Comparison of ENCODE assay signal across 8 cellular contexts in genomic region chr6:122400121-122400450, GRCh38. TPM values are rescaled to one million over a fixed set of nuclear protein-coding genes. Genes with fewer than 3 reads are reported as not detected.
DNase-seq lines count a peak whose midpoint lies in the region; ATAC-seq, FAIRE-seq and TF ChIP-seq lines count a peak whose summit lies in the region.

No MANE protein-coding gene starts in this region.

- H3K4me3 ChIP-seq in AG10803 (ENCODE audit: low read length) (peak overlapping the region; percentile 96), keratinocyte (ENCODE audit: control insufficient read depth in 2 of 3, extremely low read depth in 1 of 3, insufficient read depth in 2 of 3, low read depth in 1 of 3, low read length in 3 of 3) (peak overlapping the region; percentile 66 to 81 (median 78)), thoracic aorta (peak overlapping the region; percentile 99)

- dilution Hi-C loops in keratinocyte (cut with MboI; ENCODE audit: extremely low pct_ligation_motif_present, low sequenced_read_pairs), result no loop called here

- peak overlapping the region; percentile 100 for H2AFZ ChIP-seq in keratinocyte (ENCODE audit: control insufficient read depth, low read length)

- peak; percentile 15 for ATAC-seq in GM19043 (IDR thresholded peaks at IDR 0.05; ENCODE audit: low read depth, unreplicated experiment)
- ATAC-seq in HG03575 (IDR thresholded peaks at IDR 0.05; ENCODE audit: extremely low read depth, insufficient number of reproducible peaks, low FRiP score, unreplicated experiment), result peak; percentile 10
- no peak for ATAC-seq in activated T-cell treated with anti-CD3 and anti-CD28 coated beads, Interleukin-2, amount 50 U/mL, for 72 hours (replicated peaks in 1 of 2)
- no peak for ATAC-seq in thoracic aorta (ENCODE audit: insufficient number of reproducible peaks, low FRiP score, low read depth)

- no peaks in the 10 kb centered on the region for H3K9me3 Mint-ChIP-seq in activated T-cell treated with anti-CD3 and anti-CD28 coated beads, Interleukin-2, amount 50 U/mL, for 72 hours

- H3K27me3 Mint-ChIP-seq in activated T-cell treated with anti-CD3 and anti-CD28 coated beads, Interleukin-2, amount 50 U/mL, for 72 hours (ENCODE audit: low read depth), result no peaks in the 10 kb centered on the region

- FAIRE-seq in keratinocyte (lab: Jason Lieb, UNC), result no peak

- H3K4me1 Mint-ChIP-seq in activated T-cell treated with anti-CD3 and anti-CD28 coated beads, Interleukin-2, amount 50 U/mL, for 72 hours (ENCODE audit: low read depth), result peaks cover 37% of the 10 kb centered on the region

- peaks cover 3 to 4% of the 10 kb centered on the region in 2 donors for H3K36me3 Mint-ChIP-seq in activated T-cell treated with anti-CD3 and anti-CD28 coated beads, Interleukin-2, amount 50 U/mL, for 72 hours (ENCODE audit: insufficient read depth in 2 of 2)

- peak overlapping the region; percentile 98 for H3K9ac ChIP-seq in keratinocyte (ENCODE audit: control insufficient read depth, extremely low read depth, insufficient read depth, low read length)

- H3K9me3 ChIP-seq in keratinocyte (ENCODE audit: control insufficient read depth, low read depth, low read length), result no peaks in the 10 kb centered on the region
- H3K9me3 ChIP-seq in thoracic aorta, result no peaks in the 10 kb centered on the region

- H3K4me2 ChIP-seq in keratinocyte (ENCODE audit: control insufficient read depth, extremely low read depth, insufficient read depth, low read depth, low read length), result peak overlapping the region; percentile 83

- H3K27ac Mint-ChIP-seq in activated T-cell treated with anti-CD3 and anti-CD28 coated beads, Interleukin-2, amount 50 U/mL, for 72 hours, result peak overlapping the region; percentile 89

- H3K4me1 ChIP-seq in keratinocyte (ENCODE audit: control insufficient read depth, extremely low read depth, insufficient read depth, low read length) (peaks cover 7% of the 10 kb centered on the region), thoracic aorta (ENCODE audit: control insufficient read depth in 1 of 2, low read depth in 2 of 2) (peaks cover 3 to 20% of the 10 kb centered on the region in 2 donors)

- DNase-seq in AG10803 (ENCODE audit: low read depth), result peak; percentile 8
- no peak for DNase-seq in activated T-cell treated with anti-CD3 and anti-CD28 coated beads, Interleukin-2, amount 50 U/mL, for 72 hours
- no peak for DNase-seq in keratinocyte (ENCODE audit: low read depth, low spot score)
- DNase-seq in thoracic aorta (ENCODE audit: low spot score), result peak; percentile 4
- DNase-seq in cerebellum (ENCODE audit: low spot score), result no peak
- no peak for DNase-seq in activated effector memory CD4-positive, alpha-beta T cell treated with Interleukin-2 at 50 U/mL for 16 hours

- H3K27me3 ChIP-seq in keratinocyte (ENCODE audit: control insufficient read depth, extremely low read depth, insufficient read depth, low read length) (no peaks in the 10 kb centered on the region), thoracic aorta (replicated peaks; ENCODE audit: insufficient read depth) (no peaks in the 10 kb centered on the region)

- H3K4me3 Mint-ChIP-seq in activated T-cell treated with anti-CD3 and anti-CD28 coated beads, Interleukin-2, amount 50 U/mL, for 72 hours, result peak overlapping the region; percentile 84 to 98

- H3K27ac ChIP-seq in keratinocyte (ENCODE audit: control insufficient read depth, insufficient read depth, low read length), result peak overlapping the region; percentile 93
- peak overlapping the region; percentile 57 to 75 for H3K27ac ChIP-seq in thoracic aorta

- no peaks in the 10 kb centered on the region for H3K36me3 ChIP-seq in keratinocyte (ENCODE audit: control insufficient read depth in 2 of 2, extremely low read depth in 1 of 2, insufficient read depth in 2 of 2, low read length in 2 of 2)
- no peaks in the 10 kb centered on the region for H3K36me3 ChIP-seq in thoracic aorta

- TF ChIP-seq CTCF in AG10803 (conservative IDR thresholded peaks at IDR 0.05; ENCODE audit: low read length), result no peak
- TF ChIP-seq CTCF in keratinocyte (optimal IDR thresholded peaks at IDR 0.05 in 1 of 3, IDR thresholded peaks at IDR 0.05 in 1 of 3, conservative IDR thresholded peaks at IDR 0.05 in 1 of 3; ENCODE audit: extremely low read depth in 1 of 3, insufficient read depth in 2 of 3, low read length in 3 of 3), result no peak
- TF ChIP-seq CTCF in thoracic aorta (IDR thresholded peaks at IDR 0.05), result no peak

- no peaks in the 10 kb centered on the region for H3K9me1 ChIP-seq in keratinocyte (ENCODE audit: control insufficient read depth, extremely low read depth, insufficient read depth, low read length)

- no peaks in the 10 kb centered on the region for H4K20me1 ChIP-seq in keratinocyte (ENCODE audit: control insufficient read depth, extremely low read depth, insufficient read depth, low read length)

- H3K79me2 ChIP-seq in keratinocyte (ENCODE audit: control insufficient read depth, insufficient read depth, low read length), result peaks cover 32% of the 10 kb centered on the region

RNA-seq across cellular contexts. Expression of gene HSF2, which starts 0.6 kb away (rescaled TPM):
- 10 to 100 TPM; 15.1 to 20.0 TPM for total RNA-seq in activated T-cell treated with anti-CD3 and anti-CD28 coated beads, Interleukin-2, amount 50 U/mL, for 72 hours
- 12.3 to 22.5 TPM (median 16.4 TPM) in 3 replicates for polyA plus RNA-seq in keratinocyte
- polyA plus RNA-seq in keratinocyte (2011; ENCODE audit: low read depth), result 11.7 TPM
- polyA plus RNA-seq in keratinocyte (2011; cell fraction: cytosol; rRNA removed), result 7.5 and 16.2 TPM in 2 replicates
- polyA plus RNA-seq in keratinocyte (2011; cell fraction: nucleus; rRNA removed), result 23.5 and 23.8 TPM in 2 replicates
- polyA plus RNA-seq in keratinocyte (2012; ENCODE audit: low replicate concordance), result 6.3 and 9.5 TPM in 2 replicates
- polyA minus RNA-seq in keratinocyte, result 4.2 to 19.2 TPM (median 8.3 TPM) in 3 replicates
- 3.3 TPM for polyA minus RNA-seq in keratinocyte (2011; cell fraction: cytosol; rRNA and poly(A)+ RNA removed)
- polyA minus RNA-seq in keratinocyte (2011; cell fraction: nucleus; rRNA and poly(A)+ RNA removed), result 5.6 and 17.8 TPM in 2 replicates
- total RNA-seq in thoracic aorta (10 to 100 TPM; 11.8 to 19.1 TPM), cerebellum (48.4 TPM)

Comparison
In these comparisons a context has a peak if more than half of its experiments do, and no peak if none do; other contexts are left out.
1. DNase-seq: peak in AG10803 (single experiment) and thoracic aorta (single experiment); none in activated T-cell treated with anti-CD3 and anti-CD28 coated beads, Interleukin-2, amount 50 U/mL, for 72 hours (0 of 2), keratinocyte (single experiment), cerebellum (single experiment) and activated effector memory CD4-positive, alpha-beta T cell treated with Interleukin-2 at 50 U/mL for 16 hours (single experiment).
2. ATAC-seq: peak in GM19043 (single experiment) and HG03575 (single experiment); none in activated T-cell treated with anti-CD3 and anti-CD28 coated beads, Interleukin-2, amount 50 U/mL, for 72 hours (0 of 2) and thoracic aorta (single experiment).
3. Peak in every context shown above with its lines, with median percentiles within 50 percentile points of each other: H3K4me3 ChIP-seq.